Comparison of ENCODE assay signal across 24 cellular contexts in genomic region chr4:123984881-123985280, GRCh38.
DNase-seq lines count a peak whose midpoint lies in the region; ATAC-seq and TF ChIP-seq lines count a peak whose summit lies in the region.
"Had no signal": no experiment of that assay in that cellular context is flagged by ENCODE, and none has a peak within 500 bp of the region (broad histone marks: within the 10 kb centered on the region; RNA-seq: fewer than 3 reads in every experiment).

No MANE protein-coding gene starts in this region.

- H3K36me3 ChIP-seq in esophagus squamous epithelium, result no peaks in the 10 kb centered on the region
- H3K36me3 ChIP-seq in psoas muscle (ENCODE audit: insufficient read depth in 1 of 2, low read depth in 1 of 2), result no peaks in the 10 kb centered on the region
- no peaks in the 10 kb centered on the region for H3K36me3 ChIP-seq in vagina
- H3K36me3 ChIP-seq: prostate gland had no signal

- TF ChIP-seq CTCF in esophagus squamous epithelium (IDR thresholded peaks at IDR 0.05), result no peak
- no peak for TF ChIP-seq CTCF in psoas muscle (IDR thresholded peaks at IDR 0.05)
- TF ChIP-seq CTCF in vagina (IDR thresholded peaks at IDR 0.05), result no peak

- intact Hi-C loops in esophagus squamous epithelium (cut with DNase I), result no loop called here
- intact Hi-C loops in left ventricle myocardium superior (cut with micrococcal nuclease), result no loop called here
- intact Hi-C loops in psoas muscle (cut with DNase I), result loop anchor here in 1 of 2 donors (10.0 kb wide), 1 partner anchor 90 kb away; no protein-coding TSS in a partner anchor
- intact Hi-C loops in vagina (cut with DNase I), result no loop called here

- no peak overlapping the region for H3K4me3 ChIP-seq in esophagus squamous epithelium
- no peak overlapping the region for H3K4me3 ChIP-seq in psoas muscle
- no peak overlapping the region for H3K4me3 ChIP-seq in vagina
- H3K4me3 ChIP-seq: body of pancreas, prostate gland, SJSA1, smooth muscle cell, testis had no signal

- 48 to 86% methylated on average over 3 of the region's 3 CpGs for WGBS in esophagus squamous epithelium, 2 donors
- WGBS in psoas muscle, 3 donors, result 30 to 52% (median 43%) methylated on average over 3 of the region's 3 CpGs

- TF ChIP-seq POLR2A in esophagus squamous epithelium (IDR thresholded peaks at IDR 0.05) (no peak), vagina (IDR thresholded peaks at IDR 0.05) (no peak)

- H3K4me1 ChIP-seq in esophagus squamous epithelium, result peaks cover 0 to 13% (median 6%) of the 10 kb centered on the region in 3 donors
- peaks cover 13% of the 10 kb centered on the region for H3K4me1 ChIP-seq in psoas muscle
- no peaks in the 10 kb centered on the region for H3K4me1 ChIP-seq in vagina
- H3K4me1 ChIP-seq: body of pancreas, testis had no signal

- H3K27ac ChIP-seq in esophagus squamous epithelium, result peak overlapping the region in 3 of 4 donors; percentile 26 to 64 (median 35)
- H3K27ac ChIP-seq in psoas muscle, result peak overlapping the region; percentile 53
- H3K27ac ChIP-seq in vagina, result peak overlapping the region; percentile 1
- H3K27ac ChIP-seq: body of pancreas, prostate gland, testis had no signal

- ATAC-seq in left ventricle myocardium superior (peak; percentile 85), psoas muscle (peak in 1 of 4 donors; percentile 65), HG03469 (IDR thresholded peaks at IDR 0.05; ENCODE audit: unreplicated experiment) (no peak)
- ATAC-seq: activated CD8-positive, alpha-beta memory T cell treated with anti-CD3 and anti-CD28 coated beads, Interleukin-2, amount 10 ng/mL, durations not matched to agents 7 days and 5 days; activated T-cell treated with anti-CD3 and anti-CD28 coated beads, Interleukin-2, amount 50 U/mL, for 72 hours; body of pancreas; naive thymus-derived CD4-positive, alpha-beta T cell had no signal

- DNase-seq in esophagus squamous epithelium (lab: John Stamatoyannopoulos, UW) (no peak), left ventricle myocardium superior (peak; percentile 66), psoas muscle (peak; percentile 16 to 68), vagina (ENCODE audit: extremely low spot score in 2 of 2) (no peak), NCI-H69 (lab: John Stamatoyannopoulos, UW) (no peak), HPDE6-E6E7 (ENCODE audit: extremely low spot score) (no peak)
- DNase-seq: activated CD4-positive, alpha-beta T cell treated with anti-CD3 and anti-CD28 coated beads, Interleukin-2, amount 50 U/mL, for 1 hour; activated CD4-positive, CD25-positive, alpha-beta regulatory T cell; activated CD8-positive, alpha-beta memory T cell treated with anti-CD3 and anti-CD28 coated beads, Interleukin-2, amount 10 ng/mL, durations not matched to agents 7 days and 5 days; activated naive CD4-positive, alpha-beta T cell treated with anti-CD3 and anti-CD28 coated beads for 36 hours; activated T-cell treated with anti-CD3 and anti-CD28 coated beads, Interleukin-2, amount 50 U/mL, for 72 hours; body of pancreas; C1 segment of cervical spinal cord; cerebellar nuclear complex; COR-L47; hippocampal formation; mesendoderm; naive thymus-derived CD4-positive, alpha-beta T cell; stimulated activated naive CD4-positive, alpha-beta T cell; testis had no signal

- no peaks in the 10 kb centered on the region for H3K9me3 ChIP-seq in esophagus squamous epithelium
- H3K9me3 ChIP-seq in psoas muscle, result peaks cover 3% of the 10 kb centered on the region
- no peaks in the 10 kb centered on the region for H3K9me3 ChIP-seq in vagina
- H3K9me3 ChIP-seq: prostate gland, SJSA1, testis had no signal

- H3K27me3 ChIP-seq in esophagus squamous epithelium, result no peaks in the 10 kb centered on the region
- no peaks in the 10 kb centered on the region for H3K27me3 ChIP-seq in psoas muscle (ENCODE audit: insufficient read depth in 3 of 3, low read length in 2 of 3)
- no peaks in the 10 kb centered on the region for H3K27me3 ChIP-seq in vagina
- H3K27me3 ChIP-seq: body of pancreas, SJSA1, testis had no signal

Comparison
In these comparisons a context has a peak if more than half of its experiments do, and no peak if none do; other contexts are left out.
1. DNase-seq: peak in left ventricle myocardium superior (single experiment) and psoas muscle (2 of 2); none in esophagus squamous epithelium (single experiment), vagina (0 of 2), NCI-H69 (single experiment) and HPDE6-E6E7 (single experiment).
2. H3K27ac ChIP-seq: peak in every context shown above with its lines; median percentile 53 in psoas muscle; 35 in esophagus squamous epithelium; 1 in vagina.